1 cellular context compared by ENCODE assay signal in the genomic region with DNA sequence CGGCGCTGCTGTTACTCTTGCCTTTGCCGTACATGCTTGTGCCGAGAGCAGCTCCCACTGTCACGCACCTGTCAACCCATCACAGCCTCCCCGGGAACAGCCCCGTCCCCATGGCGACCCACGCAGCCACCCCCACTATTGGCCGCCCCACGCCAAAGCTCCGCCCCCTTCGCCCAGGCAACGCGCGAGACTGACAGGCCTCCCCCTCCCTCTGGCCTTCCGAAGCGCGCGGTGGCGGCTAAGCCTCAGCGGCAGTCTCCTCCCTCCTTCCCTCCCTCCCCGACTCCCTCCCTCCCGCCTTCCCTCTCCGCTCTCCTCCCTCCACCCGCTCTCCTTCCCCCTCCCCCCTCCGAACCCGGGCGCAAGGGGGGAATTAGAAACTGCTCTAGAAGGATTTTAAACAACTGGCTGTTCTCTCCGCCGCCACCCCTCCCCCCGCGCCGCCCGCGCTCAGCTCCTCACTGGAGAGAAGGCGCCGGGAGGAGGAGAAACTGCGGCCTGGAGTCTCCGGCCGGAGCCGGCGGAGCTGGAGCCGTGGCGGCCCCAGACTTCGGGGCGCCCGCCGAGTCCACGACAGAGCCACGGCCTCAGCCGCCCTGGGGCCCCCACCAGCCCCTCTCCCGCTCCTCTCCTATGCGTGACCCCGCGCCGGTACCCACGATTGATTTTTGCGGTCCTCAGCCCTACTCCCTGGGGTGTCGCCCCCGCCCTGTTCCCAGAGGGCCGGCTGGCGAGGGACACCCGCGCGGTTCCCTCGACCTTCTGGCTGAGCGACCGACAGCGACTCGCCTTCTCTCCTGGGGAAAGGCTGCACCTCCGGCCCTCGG.
A peak's percentile ranks its signal among the peaks of the same experiment; 100 is the strongest.
TF ChIP-seq lines count a peak whose summit lies in the region.

A gene (minus strand): TSS at position 89 of the 827 bp plus-strand sequence. CDS start 55 bp downstream, at position 34.

TF ChIP-seq in HepG2, 621 proteins besides CTCF, POLR2A, EP300 and RAD21 (continues in another document):
- TF ChIP-seq, protein P1, sequence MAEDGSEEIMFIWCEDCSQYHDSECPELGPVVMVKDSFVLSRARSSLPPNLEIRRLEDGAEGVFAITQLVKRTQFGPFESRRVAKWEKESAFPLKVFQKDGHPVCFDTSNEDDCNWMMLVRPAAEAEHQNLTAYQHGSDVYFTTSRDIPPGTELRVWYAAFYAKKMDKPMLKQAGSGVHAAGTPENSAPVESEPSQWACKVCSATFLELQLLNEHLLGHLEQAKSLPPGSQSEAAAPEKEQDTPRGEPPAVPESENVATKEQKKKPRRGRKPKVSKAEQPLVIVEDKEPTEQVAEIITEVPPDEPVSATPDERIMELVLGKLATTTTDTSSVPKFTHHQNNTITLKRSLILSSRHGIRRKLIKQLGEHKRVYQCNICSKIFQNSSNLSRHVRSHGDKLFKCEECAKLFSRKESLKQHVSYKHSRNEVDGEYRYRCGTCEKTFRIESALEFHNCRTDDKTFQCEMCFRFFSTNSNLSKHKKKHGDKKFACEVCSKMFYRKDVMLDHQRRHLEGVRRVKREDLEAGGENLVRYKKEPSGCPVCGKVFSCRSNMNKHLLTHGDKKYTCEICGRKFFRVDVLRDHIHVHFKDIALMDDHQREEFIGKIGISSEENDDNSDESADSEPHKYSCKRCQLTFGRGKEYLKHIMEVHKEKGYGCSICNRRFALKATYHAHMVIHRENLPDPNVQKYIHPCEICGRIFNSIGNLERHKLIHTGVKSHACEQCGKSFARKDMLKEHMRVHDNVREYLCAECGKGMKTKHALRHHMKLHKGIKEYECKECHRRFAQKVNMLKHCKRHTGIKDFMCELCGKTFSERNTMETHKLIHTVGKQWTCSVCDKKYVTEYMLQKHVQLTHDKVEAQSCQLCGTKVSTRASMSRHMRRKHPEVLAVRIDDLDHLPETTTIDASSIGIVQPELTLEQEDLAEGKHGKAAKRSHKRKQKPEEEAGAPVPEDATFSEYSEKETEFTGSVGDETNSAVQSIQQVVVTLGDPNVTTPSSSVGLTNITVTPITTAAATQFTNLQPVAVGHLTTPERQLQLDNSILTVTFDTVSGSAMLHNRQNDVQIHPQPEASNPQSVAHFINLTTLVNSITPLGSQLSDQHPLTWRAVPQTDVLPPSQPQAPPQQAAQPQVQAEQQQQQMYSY (CRISPR knock-in tag; IDR thresholded peaks at IDR 0.05), result peak; percentile 98
- TF ChIP-seq RNF2 (conservative IDR thresholded peaks at IDR 0.05; ENCODE audit: low read depth) (0 out of 2 replicates have a peak, but pooled peaks have one; percentile 19), ZNF644 (CRISPR knock-in tag; IDR thresholded peaks at IDR 0.05; ENCODE audit: low read depth) (no peak), ONECUT2 (CRISPR knock-in tag; IDR thresholded peaks at IDR 0.05) (no peak), SAP130 (CRISPR knock-in tag; IDR thresholded peaks at IDR 0.05; ENCODE audit: low read depth) (peak; percentile 27; the same call in 1 of the 2 replicates), ZNF230 (CRISPR knock-in tag; IDR thresholded peaks at IDR 0.05) (no peak), SRSF1 (optimal IDR thresholded peaks at IDR 0.05; ENCODE audit: low read depth, low read length) (peak; percentile 100), TAF1 (CRISPR knock-in tag; IDR thresholded peaks at IDR 0.05) (no peak), BORCS8-MEF2B (CRISPR knock-in tag; IDR thresholded peaks at IDR 0.05) (peak; percentile 22), YEATS4 (CRISPR knock-in tag; IDR thresholded peaks at IDR 0.05; ENCODE audit: borderline replicate concordance) (no peak), TAF15 (IDR thresholded peaks at IDR 0.05; ENCODE audit: low read depth, low read length, poor library complexity, severe bottlenecking) (peak; percentile 53), EED (CRISPR knock-in tag; IDR thresholded peaks at IDR 0.05) (no peak), SP2 (CRISPR knock-in tag; IDR thresholded peaks at IDR 0.05) (peak; percentile 60), MTA1 (CRISPR knock-in tag; IDR thresholded peaks at IDR 0.05; ENCODE audit: borderline replicate concordance) (no peak), ZMYM4 (CRISPR knock-in tag; IDR thresholded peaks at IDR 0.05) (peak; percentile 56), ZNF792 (CRISPR knock-in tag; IDR thresholded peaks at IDR 0.05) (no peak), ZNF484 (CRISPR knock-in tag; IDR thresholded peaks at IDR 0.05; ENCODE audit: borderline replicate concordance, low read depth) (no peak), RFX3 (CRISPR knock-in tag; IDR thresholded peaks at IDR 0.05) (peak; percentile 74), TBX2 (CRISPR knock-in tag; IDR thresholded peaks at IDR 0.05; ENCODE audit: borderline replicate concordance) (peak; percentile 45; the same call in 1 of the 2 replicates), ZSCAN29 (CRISPR knock-in tag; conservative IDR thresholded peaks at IDR 0.05) (no peak), ZNF180 (CRISPR knock-in tag; IDR thresholded peaks at IDR 0.05; ENCODE audit: borderline replicate concordance, low read depth) (no peak), RBM22 (optimal IDR thresholded peaks at IDR 0.05; ENCODE audit: low read length) (no peak), ARID2 (CRISPR knock-in tag; IDR thresholded peaks at IDR 0.05; ENCODE audit: borderline replicate concordance) (no peak), SIN3A (IDR thresholded peaks at IDR 0.05; ENCODE audit: borderline replicate concordance, low read depth, low read length) (peak; percentile 38; the same call in 1 of the 2 replicates), HMG20A (CRISPR knock-in tag; IDR thresholded peaks at IDR 0.05; ENCODE audit: borderline replicate concordance) (no peak), CC2D1A (CRISPR knock-in tag; IDR thresholded peaks at IDR 0.05) (no peak), ZNF747 (CRISPR knock-in tag; IDR thresholded peaks at IDR 0.05; ENCODE audit: borderline replicate concordance) (no peak), ZNF337 (CRISPR knock-in tag; IDR thresholded peaks at IDR 0.05; ENCODE audit: borderline replicate concordance, low read depth) (no peak), SRSF4 (IDR thresholded peaks at IDR 0.05; ENCODE audit: low read depth, low read length, poor library complexity, severe bottlenecking) (no peak), ZNF772 (CRISPR knock-in tag; IDR thresholded peaks at IDR 0.05) (0 out of 2 replicates have a peak, but pooled peaks have one; percentile 38), U2AF1 (optimal IDR thresholded peaks at IDR 0.05; ENCODE audit: low read depth, low read length) (no peak), CBX2 (IDR thresholded peaks at IDR 0.05; ENCODE audit: low read depth, low read length) (peak; percentile 31; the same call in 1 of the 2 replicates), CBX2 (CRISPR knock-in tag; IDR thresholded peaks at IDR 0.05; ENCODE audit: low read depth) (no peak), SMAD9 (CRISPR knock-in tag; IDR thresholded peaks at IDR 0.05) (no peak), TBP (CRISPR knock-in tag; IDR thresholded peaks at IDR 0.05) (no peak), ASH2L (IDR thresholded peaks at IDR 0.05; ENCODE audit: insufficient read length, low read depth, low read length) (peak; percentile 44), MXI1 (IDR thresholded peaks at IDR 0.05; ENCODE audit: borderline replicate concordance, low read depth, low read length) (peak; percentile 69; the same call in 2 of the 3 replicates), ZNF788 (CRISPR knock-in tag; IDR thresholded peaks at IDR 0.05; ENCODE audit: borderline replicate concordance) (0 out of 2 replicates have a peak, but pooled peaks have one; percentile 60), XRCC5 (optimal IDR thresholded peaks at IDR 0.05; ENCODE audit: low read length) (peak; percentile 79), RFX1 (IDR thresholded peaks at IDR 0.05) (peak; percentile 76), ZNF24 (IDR thresholded peaks at IDR 0.05) (no peak), ZMYM3 (CRISPR knock-in tag; IDR thresholded peaks at IDR 0.05) (0 out of 2 replicates have a peak, but pooled peaks have one; percentile 13), ZNF850 (CRISPR knock-in tag; conservative IDR thresholded peaks at IDR 0.05) (no peak)
- TF ChIP-seq, protein P2, sequence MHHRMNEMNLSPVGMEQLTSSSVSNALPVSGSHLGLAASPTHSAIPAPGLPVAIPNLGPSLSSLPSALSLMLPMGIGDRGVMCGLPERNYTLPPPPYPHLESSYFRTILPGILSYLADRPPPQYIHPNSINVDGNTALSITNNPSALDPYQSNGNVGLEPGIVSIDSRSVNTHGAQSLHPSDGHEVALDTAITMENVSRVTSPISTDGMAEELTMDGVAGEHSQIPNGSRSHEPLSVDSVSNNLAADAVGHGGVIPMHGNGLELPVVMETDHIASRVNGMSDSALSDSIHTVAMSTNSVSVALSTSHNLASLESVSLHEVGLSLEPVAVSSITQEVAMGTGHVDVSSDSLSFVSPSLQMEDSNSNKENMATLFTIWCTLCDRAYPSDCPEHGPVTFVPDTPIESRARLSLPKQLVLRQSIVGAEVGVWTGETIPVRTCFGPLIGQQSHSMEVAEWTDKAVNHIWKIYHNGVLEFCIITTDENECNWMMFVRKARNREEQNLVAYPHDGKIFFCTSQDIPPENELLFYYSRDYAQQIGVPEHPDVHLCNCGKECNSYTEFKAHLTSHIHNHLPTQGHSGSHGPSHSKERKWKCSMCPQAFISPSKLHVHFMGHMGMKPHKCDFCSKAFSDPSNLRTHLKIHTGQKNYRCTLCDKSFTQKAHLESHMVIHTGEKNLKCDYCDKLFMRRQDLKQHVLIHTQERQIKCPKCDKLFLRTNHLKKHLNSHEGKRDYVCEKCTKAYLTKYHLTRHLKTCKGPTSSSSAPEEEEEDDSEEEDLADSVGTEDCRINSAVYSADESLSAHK (CRISPR knock-in tag; IDR thresholded peaks at IDR 0.05; ENCODE audit: borderline replicate concordance), result peak; percentile 99
- TF ChIP-seq, protein P3, sequence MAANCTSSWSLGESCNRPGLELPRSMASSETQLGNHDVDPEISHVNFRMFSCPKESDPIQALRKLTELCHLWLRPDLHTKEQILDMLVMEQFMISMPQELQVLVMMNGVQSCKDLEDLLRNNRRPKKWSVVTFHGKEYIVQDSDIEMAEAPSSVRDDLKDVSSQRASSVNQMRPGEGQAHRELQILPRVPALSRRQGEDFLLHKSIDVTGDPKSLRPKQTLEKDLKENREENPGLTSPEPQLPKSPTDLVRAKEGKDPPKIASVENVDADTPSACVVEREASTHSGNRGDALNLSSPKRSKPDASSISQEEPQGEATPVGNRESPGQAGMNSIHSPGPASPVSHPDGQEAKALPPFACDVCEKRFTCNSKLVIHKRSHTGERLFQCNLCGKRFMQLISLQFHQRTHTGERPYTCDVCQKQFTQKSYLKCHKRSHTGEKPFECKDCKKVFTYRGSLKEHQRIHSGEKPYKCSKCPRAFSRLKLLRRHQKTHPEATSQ (CRISPR knock-in tag; IDR thresholded peaks at IDR 0.05; ENCODE audit: borderline replicate concordance), result no peak
- TF ChIP-seq, protein P4, sequence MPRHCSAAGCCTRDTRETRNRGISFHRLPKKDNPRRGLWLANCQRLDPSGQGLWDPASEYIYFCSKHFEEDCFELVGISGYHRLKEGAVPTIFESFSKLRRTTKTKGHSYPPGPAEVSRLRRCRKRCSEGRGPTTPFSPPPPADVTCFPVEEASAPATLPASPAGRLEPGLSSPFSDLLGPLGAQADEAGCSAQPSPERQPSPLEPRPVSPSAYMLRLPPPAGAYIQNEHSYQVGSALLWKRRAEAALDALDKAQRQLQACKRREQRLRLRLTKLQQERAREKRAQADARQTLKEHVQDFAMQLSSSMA (CRISPR knock-in tag; IDR thresholded peaks at IDR 0.05), result no peak
- TF ChIP-seq, protein P5, sequence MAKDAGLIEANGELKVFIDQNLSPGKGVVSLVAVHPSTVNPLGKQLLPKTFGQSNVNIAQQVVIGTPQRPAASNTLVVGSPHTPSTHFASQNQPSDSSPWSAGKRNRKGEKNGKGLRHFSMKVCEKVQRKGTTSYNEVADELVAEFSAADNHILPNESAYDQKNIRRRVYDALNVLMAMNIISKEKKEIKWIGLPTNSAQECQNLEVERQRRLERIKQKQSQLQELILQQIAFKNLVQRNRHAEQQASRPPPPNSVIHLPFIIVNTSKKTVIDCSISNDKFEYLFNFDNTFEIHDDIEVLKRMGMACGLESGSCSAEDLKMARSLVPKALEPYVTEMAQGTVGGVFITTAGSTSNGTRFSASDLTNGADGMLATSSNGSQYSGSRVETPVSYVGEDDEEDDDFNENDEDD (CRISPR knock-in tag; IDR thresholded peaks at IDR 0.05; ENCODE audit: borderline replicate concordance), result no peak
- TF ChIP-seq, protein P6, sequence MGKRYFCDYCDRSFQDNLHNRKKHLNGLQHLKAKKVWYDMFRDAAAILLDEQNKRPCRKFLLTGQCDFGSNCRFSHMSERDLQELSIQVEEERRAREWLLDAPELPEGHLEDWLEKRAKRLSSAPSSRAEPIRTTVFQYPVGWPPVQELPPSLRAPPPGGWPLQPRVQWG (CRISPR knock-in tag; IDR thresholded peaks at IDR 0.05; ENCODE audit: borderline replicate concordance, low read depth), result no peak
- TF ChIP-seq, protein P7, sequence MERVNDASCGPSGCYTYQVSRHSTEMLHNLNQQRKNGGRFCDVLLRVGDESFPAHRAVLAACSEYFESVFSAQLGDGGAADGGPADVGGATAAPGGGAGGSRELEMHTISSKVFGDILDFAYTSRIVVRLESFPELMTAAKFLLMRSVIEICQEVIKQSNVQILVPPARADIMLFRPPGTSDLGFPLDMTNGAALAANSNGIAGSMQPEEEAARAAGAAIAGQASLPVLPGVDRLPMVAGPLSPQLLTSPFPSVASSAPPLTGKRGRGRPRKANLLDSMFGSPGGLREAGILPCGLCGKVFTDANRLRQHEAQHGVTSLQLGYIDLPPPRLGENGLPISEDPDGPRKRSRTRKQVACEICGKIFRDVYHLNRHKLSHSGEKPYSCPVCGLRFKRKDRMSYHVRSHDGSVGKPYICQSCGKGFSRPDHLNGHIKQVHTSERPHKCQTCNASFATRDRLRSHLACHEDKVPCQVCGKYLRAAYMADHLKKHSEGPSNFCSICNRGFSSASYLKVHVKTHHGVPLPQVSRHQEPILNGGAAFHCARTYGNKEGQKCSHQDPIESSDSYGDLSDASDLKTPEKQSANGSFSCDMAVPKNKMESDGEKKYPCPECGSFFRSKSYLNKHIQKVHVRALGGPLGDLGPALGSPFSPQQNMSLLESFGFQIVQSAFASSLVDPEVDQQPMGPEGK (CRISPR knock-in tag; IDR thresholded peaks at IDR 0.05), result no peak
- TF ChIP-seq, protein P8, sequence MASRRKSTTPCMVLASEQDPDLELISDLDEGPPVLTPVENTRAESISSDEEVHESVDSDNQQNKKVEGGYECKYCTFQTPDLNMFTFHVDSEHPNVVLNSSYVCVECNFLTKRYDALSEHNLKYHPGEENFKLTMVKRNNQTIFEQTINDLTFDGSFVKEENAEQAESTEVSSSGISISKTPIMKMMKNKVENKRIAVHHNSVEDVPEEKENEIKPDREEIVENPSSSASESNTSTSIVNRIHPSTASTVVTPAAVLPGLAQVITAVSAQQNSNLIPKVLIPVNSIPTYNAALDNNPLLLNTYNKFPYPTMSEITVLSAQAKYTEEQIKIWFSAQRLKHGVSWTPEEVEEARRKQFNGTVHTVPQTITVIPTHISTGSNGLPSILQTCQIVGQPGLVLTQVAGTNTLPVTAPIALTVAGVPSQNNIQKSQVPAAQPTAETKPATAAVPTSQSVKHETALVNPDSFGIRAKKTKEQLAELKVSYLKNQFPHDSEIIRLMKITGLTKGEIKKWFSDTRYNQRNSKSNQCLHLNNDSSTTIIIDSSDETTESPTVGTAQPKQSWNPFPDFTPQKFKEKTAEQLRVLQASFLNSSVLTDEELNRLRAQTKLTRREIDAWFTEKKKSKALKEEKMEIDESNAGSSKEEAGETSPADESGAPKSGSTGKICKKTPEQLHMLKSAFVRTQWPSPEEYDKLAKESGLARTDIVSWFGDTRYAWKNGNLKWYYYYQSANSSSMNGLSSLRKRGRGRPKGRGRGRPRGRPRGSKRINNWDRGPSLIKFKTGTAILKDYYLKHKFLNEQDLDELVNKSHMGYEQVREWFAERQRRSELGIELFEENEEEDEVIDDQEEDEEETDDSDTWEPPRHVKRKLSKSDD (CRISPR knock-in tag; IDR thresholded peaks at IDR 0.05; ENCODE audit: low read depth), result 0 out of 2 replicates have a peak, but pooled peaks have one; percentile 15
- TF ChIP-seq, protein P9, sequence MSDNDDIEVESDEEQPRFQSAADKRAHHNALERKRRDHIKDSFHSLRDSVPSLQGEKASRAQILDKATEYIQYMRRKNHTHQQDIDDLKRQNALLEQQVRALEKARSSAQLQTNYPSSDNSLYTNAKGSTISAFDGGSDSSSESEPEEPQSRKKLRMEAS (IDR thresholded peaks at IDR 0.05), result peak; percentile 13
